22 cellular contexts compared by ENCODE assay signal in the genomic region with DNA sequence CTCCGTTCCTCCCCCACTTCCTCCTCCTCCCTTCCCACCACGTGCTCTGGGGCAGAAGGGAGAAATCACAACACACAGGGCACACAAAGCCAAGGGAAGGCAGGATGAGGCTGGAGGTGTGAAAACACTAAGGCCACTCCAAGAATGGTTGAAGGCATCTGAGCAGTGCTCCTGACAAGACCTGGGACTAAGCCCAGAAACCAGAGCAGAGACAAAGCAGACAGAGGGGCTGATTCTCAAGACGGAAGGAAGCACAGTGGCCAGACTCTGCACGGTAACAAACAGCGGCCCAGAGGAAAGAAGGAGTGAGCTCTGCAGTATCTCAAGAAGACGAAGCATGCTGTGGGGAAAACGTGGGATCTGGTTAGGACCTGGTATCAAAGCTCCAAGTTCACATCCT.
"Had no signal": no experiment of that assay in that cellular context is flagged by ENCODE, and none has a peak within 500 bp of the region (broad histone marks: within the 10 kb centered on the region; RNA-seq: fewer than 3 reads in every experiment).

No MANE protein-coding gene starts in this region.

- H3K27me3 ChIP-seq: breast epithelium, esophagus squamous epithelium, hepatocyte, neural progenitor cell, suprapubic skin, vagina had no signal

- FAIRE-seq: small intestine had no signal

- H3K9ac ChIP-seq: neural progenitor cell had no signal

- H3K4me3 ChIP-seq: breast epithelium, esophagus squamous epithelium, hepatocyte, neural progenitor cell, suprapubic skin, vagina had no signal

- DNase-seq: activated CD4-positive, alpha-beta T cell treated with anti-CD3 and anti-CD28 coated beads for 36 hours; activated CD4-positive, CD25-positive, alpha-beta regulatory T cell; activated CD8-positive, alpha-beta memory T cell treated with anti-CD3 and anti-CD28 coated beads, Interleukin-2, amount 10 ng/mL, durations not matched to agents 7 days and 5 days; activated CD8-positive, alpha-beta T cell treated with anti-CD3 and anti-CD28 coated beads, Interleukin-2, amount 10 ng/mL, durations not matched to agents 7 days and 5 days; activated naive CD8-positive, alpha-beta T cell treated with anti-CD3 and anti-CD28 coated beads, Interleukin-2, amount 50 U/mL, for 24 hours; activated T-cell treated with anti-CD3 and anti-CD28 coated beads, Interleukin-2, amount 50 U/mL, for 48 hours; amygdala; esophagus squamous epithelium; foreskin melanocyte; midbrain; natural killer cell; small intestine; stimulated activated CD4-positive, alpha-beta T cell treated with anti-CD3 and anti-CD28 coated beads, Interleukin-1b, Interleukin-23, amount 100 ng/mL, for 48 hours; stimulated activated CD4-positive, alpha-beta T cell treated with anti-CD3 and anti-CD28 coated beads, Interleukin-4, amount 100 ng/mL, for 4 hours; stimulated activated CD8-positive, alpha-beta memory T cell treated with anti-CD3 and anti-CD28 coated beads, Interleukin-4, amount 100 ng/mL, for 48 hours; stimulated activated naive CD8-positive, alpha-beta T cell treated with anti-CD3 and anti-CD28 coated beads, Interleukin-15, amount 100 ng/mL, for 72 hours had no signal

- ATAC-seq: activated CD4-positive, alpha-beta T cell treated with anti-CD3 and anti-CD28 coated beads for 36 hours; activated CD8-positive, alpha-beta memory T cell treated with anti-CD3 and anti-CD28 coated beads, Interleukin-2, amount 10 ng/mL, durations not matched to agents 7 days and 5 days; activated CD8-positive, alpha-beta T cell treated with anti-CD3 and anti-CD28 coated beads, Interleukin-2, amount 10 ng/mL, durations not matched to agents 7 days and 5 days; activated naive CD8-positive, alpha-beta T cell treated with anti-CD3 and anti-CD28 coated beads, Interleukin-2, amount 50 U/mL, for 24 hours; natural killer cell; sciatic nerve had no signal

- H3K27ac ChIP-seq: breast epithelium, hepatocyte, neural progenitor cell, suprapubic skin, vagina had no signal

- H3K4me1 ChIP-seq: neural progenitor cell, suprapubic skin had no signal

- H3K9me3 ChIP-seq: breast epithelium, esophagus squamous epithelium, suprapubic skin, vagina had no signal

- H3K36me3 ChIP-seq: breast epithelium, esophagus squamous epithelium, neural progenitor cell, suprapubic skin, vagina had no signal
